1 cellular context compared by ENCODE assay signal in the genomic region with DNA sequence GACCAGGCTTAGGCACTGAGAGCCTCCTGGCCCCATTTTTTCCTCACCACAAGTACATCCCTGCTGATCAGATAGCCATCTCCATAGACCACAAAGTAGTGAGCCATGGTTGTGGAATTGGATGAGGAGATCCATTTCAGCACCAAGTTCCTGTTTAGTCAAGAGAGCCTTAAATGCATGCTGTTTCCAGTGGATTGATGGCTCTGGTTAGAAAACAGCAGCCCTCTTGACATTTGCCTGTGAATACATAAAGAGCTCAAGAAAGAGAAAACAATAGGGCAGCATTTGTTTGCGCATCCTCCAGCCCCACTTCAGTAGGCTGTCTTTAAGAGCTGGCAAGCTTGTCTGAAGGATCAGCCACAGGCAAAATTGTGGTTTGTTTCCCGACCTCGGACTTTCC.
TF ChIP-seq lines count a peak whose summit lies in the region.

No MANE protein-coding gene starts in this region.

TF ChIP-seq in SK-N-SH, 30 proteins besides CTCF, POLR2A, EP300 and RAD21 (continued from another document):
- TF ChIP-seq EZH2phosphoT487 (IDR thresholded peaks at IDR 0.05; ENCODE audit: borderline replicate concordance, low read depth) (no peak), GABPA (IDR thresholded peaks at IDR 0.05; ENCODE audit: low read depth) (no peak), TEAD4 (IDR thresholded peaks at IDR 0.05; ENCODE audit: borderline replicate concordance, insufficient read depth) (0 out of 2 replicates have a peak, but pooled peaks have one; percentile 42), RCOR1 (IDR thresholded peaks at IDR 0.05; ENCODE audit: low read length) (no peak), FOXM1 (IDR thresholded peaks at IDR 0.05; ENCODE audit: low read depth) (no peak), POLR2AphosphoS5 (IDR thresholded peaks at IDR 0.05; ENCODE audit: low read depth, low read length) (0 out of 2 replicates have a peak, but pooled peaks have one; percentile 17), RXRA (IDR thresholded peaks at IDR 0.05; ENCODE audit: borderline replicate concordance, low read depth) (no peak)
TF ChIP-seq in SK-N-SH: peak in this region for 6.
